Comparison of ENCODE assay signal across 17 cellular contexts in genomic region chr20:17732907-17733521, GRCh38. TPM values are rescaled to one million over a fixed set of nuclear protein-coding genes. Genes with fewer than 3 reads are reported as not detected.
DNase-seq lines count a peak whose midpoint lies in the region; ATAC-seq, FAIRE-seq and TF ChIP-seq lines count a peak whose summit lies in the region.
"Had no signal": no experiment of that assay in that cellular context is flagged by ENCODE, and none has a peak within 500 bp of the region (broad histone marks: within the 10 kb centered on the region; RNA-seq: fewer than 3 reads in every experiment).

No MANE protein-coding gene starts in this region.

- intact Hi-C loops in HepG2 (cut with micrococcal nuclease; ENCODE audit: unreplicated experiment): loop anchor here (10.0 kb wide), 1 partner anchor 708 kb away; no protein-coding TSS in a partner anchor
- intact Hi-C loops in right lobe of liver (cut with DNase I): no loop called here
- intact Hi-C loops in activated B cell treated with CpG ODN at 0.5 μM for 24 hours (cut with micrococcal nuclease): no loop called here
- intact Hi-C loops in Right ventricle myocardium superior (cut with DNase I): no loop called here

- no peak overlapping the region for H3K9ac ChIP-seq in HepG2 (ENCODE audit: insufficient read depth, low read depth, low read length)
- H3K9ac ChIP-seq: BLaER1 treated with 17β-estradiol and CSF1 and Interleukin-3, amounts not matched to agents 10 nM and 100 nM had no signal

- CTCF ChIA-PET in HepG2 (lab: Yijun Ruan, JAX; ENCODE audit: low intra/inter-chr PET ratio, low total read pairs): no interaction called here
- CTCF ChIA-PET in activated B cell treated with CpG ODN at 0.5 μM for 24 hours (lab: Charles Lee): no interaction called here

- no peak overlapping the region for H3K4me2 ChIP-seq in HepG2 (ENCODE audit: low read depth, low read length)
- H3K4me2 ChIP-seq: BLaER1 treated with 17β-estradiol and CSF1 and Interleukin-3, amounts not matched to agents 10 nM and 100 nM had no signal

- H3K4me1 ChIP-seq in HepG2 (ENCODE audit: insufficient read depth, low read length): peaks cover 25% of the 10 kb centered on the region
- no peaks in the 10 kb centered on the region for H3K4me1 ChIP-seq in right lobe of liver
- H3K4me1 ChIP-seq: BLaER1 treated with 17β-estradiol and CSF1 and Interleukin-3, amounts not matched to agents 10 nM and 100 nM had no signal

- 26% methylated on average over 6 of the region's 6 CpGs for WGBS in HepG2 (ENCODE audit: low lambda C conversion rate)
- WGBS in right lobe of liver (ENCODE audit: insufficient coverage, low coverage, low lambda C conversion rate, missing lambda C conversion rate): 57% methylated on average over 6 of the region's 6 CpGs

- H3K9me3 Mint-ChIP-seq in activated B cell treated with CpG ODN at 0.5 μM for 24 hours: peaks cover 6% of the 10 kb centered on the region

- no peak overlapping the region for H3K27ac Mint-ChIP-seq in activated B cell treated with CpG ODN at 0.5 μM for 24 hours
- H3K27ac Mint-ChIP-seq: CD4-positive, CD25-positive, alpha-beta regulatory T cell had no signal

- TF ChIP-seq EP300 in HepG2 (IDR thresholded peaks at IDR 0.05; ENCODE audit: low read depth in 2 of 2, low read length in 2 of 2) (no peak), HepG2 (CRISPR knock-in tag; IDR thresholded peaks at IDR 0.05; ENCODE audit: borderline replicate concordance) (no peak)

- TF ChIP-seq CTCF in HepG2 (CRISPR knock-in tag; IDR thresholded peaks at IDR 0.05) (no peak), right lobe of liver (IDR thresholded peaks at IDR 0.05) (no peak), activated B cell treated with CpG ODN at 0.5 μM for 24 hours (IDR thresholded peaks at IDR 0.05) (no peak)

- H3K4me1 Mint-ChIP-seq in activated B cell treated with CpG ODN at 0.5 μM for 24 hours: no peaks in the 10 kb centered on the region
- H3K4me1 Mint-ChIP-seq: CD4-positive, CD25-positive, alpha-beta regulatory T cell had no signal

- no TSS peak for BruUV-seq in HepG2 (replicated peaks; lab: Mats Ljungman, UMichigan)

- DNase-seq in HepG2 (ENCODE audit: low spot score) (no peak), right lobe of liver (no peak), activated B cell treated with CpG ODN at 0.5 μM for 24 hours (no peak), myocyte (ENCODE audit: low read depth) (peak; percentile 62), Right ventricle myocardium superior (no peak)
- DNase-seq: ACHN; CD4-positive, CD25-positive, alpha-beta regulatory T cell; DMS53; GF-D8 had no signal

- H3K27ac ChIP-seq in HepG2 (ENCODE audit: extremely low read length, insufficient read depth, low read length) (no peak overlapping the region), right lobe of liver (no peak overlapping the region)
- H3K27ac ChIP-seq: BLaER1 treated with 17β-estradiol and CSF1 and Interleukin-3, amounts not matched to agents 10 nM and 100 nM had no signal

- ATAC-seq in HepG2 (no peak; the same call in 2 of the 3 replicates), right lobe of liver (no peak), activated B cell treated with CpG ODN at 0.5 μM for 24 hours (ENCODE audit: low read depth) (no peak), Right ventricle myocardium superior (ENCODE audit: poor library complexity) (no peak), GM19452 (IDR thresholded peaks at IDR 0.05; ENCODE audit: unreplicated experiment) (no peak), GM19328 (IDR thresholded peaks at IDR 0.05; ENCODE audit: unreplicated experiment) (no peak)
- ATAC-seq: HCT116 had no signal

- peak overlapping the region; percentile 20 for H3K4me3 Mint-ChIP-seq in activated B cell treated with CpG ODN at 0.5 μM for 24 hours
- H3K4me3 Mint-ChIP-seq: CD4-positive, CD25-positive, alpha-beta regulatory T cell had no signal

- peaks cover 4% of the 10 kb centered on the region; the same call in 1 of the 2 replicates for H3K9me3 ChIP-seq in HepG2 (ENCODE audit: low read length)
- H3K9me3 ChIP-seq in right lobe of liver: no peaks in the 10 kb centered on the region

- TF ChIP-seq POLR2A in HepG2 (IDR thresholded peaks at IDR 0.05; ENCODE audit: insufficient read depth in 1 of 2, low read depth in 2 of 2, low read length in 2 of 2): no peak
- TF ChIP-seq POLR2A in right lobe of liver (IDR thresholded peaks at IDR 0.05): no peak

- H2AFZ ChIP-seq in HepG2 (ENCODE audit: low read length): no peak overlapping the region

- FAIRE-seq in HepG2 (lab: Jason Lieb, UNC): no peak
- FAIRE-seq: GM19239, H54, HTR-8/SVneo had no signal

- TF ChIP-seq RAD21 in HepG2 (CRISPR knock-in tag; IDR thresholded peaks at IDR 0.05): no peak

- no peak overlapping the region for H3K4me3 ChIP-seq in HepG2 (replicated peaks in 1 of 3; ENCODE audit: insufficient read depth in 1 of 3, low read depth in 2 of 3, low read length in 3 of 3)
- no peak overlapping the region for H3K4me3 ChIP-seq in right lobe of liver
- H3K4me3 ChIP-seq: BLaER1 treated with 17β-estradiol and CSF1 and Interleukin-3, amounts not matched to agents 10 nM and 100 nM had no signal

- no peaks in the 10 kb centered on the region for H4K20me1 ChIP-seq in HepG2 (ENCODE audit: insufficient read depth, low read length)
- H4K20me1 ChIP-seq: BLaER1 treated with 17β-estradiol and CSF1 and Interleukin-3, amounts not matched to agents 10 nM and 100 nM had no signal

- in situ Hi-C loops in HepG2 (cut with HindIII; ENCODE audit: extremely low pct_ligation_motif_present, low pct_unique_long_range_greater_than_20kb): no loop called here

- H3K79me2 ChIP-seq in HepG2 (ENCODE audit: insufficient read depth, low read length): no peaks in the 10 kb centered on the region

- peaks cover 9% of the 10 kb centered on the region for H3K27me3 Mint-ChIP-seq in activated B cell treated with CpG ODN at 0.5 μM for 24 hours

- H3K36me3 ChIP-seq in HepG2 (replicated peaks in 1 of 2; ENCODE audit: control insufficient read depth in 1 of 2, insufficient read depth in 2 of 2, low read length in 2 of 2) (no peaks in the 10 kb centered on the region), right lobe of liver (no peaks in the 10 kb centered on the region)
- H3K36me3 ChIP-seq: BLaER1 treated with 17β-estradiol and CSF1 and Interleukin-3, amounts not matched to agents 10 nM and 100 nM had no signal

- H3K27me3 ChIP-seq in HepG2 (ENCODE audit: control insufficient read depth in 1 of 2, insufficient read depth in 2 of 2, low read length in 2 of 2) (peaks cover 17 to 63% of the 10 kb centered on the region in 2 experiments; a peak in 4 of 5 replicates), right lobe of liver (no peaks in the 10 kb centered on the region)
- H3K27me3 ChIP-seq: BLaER1 treated with 17β-estradiol and CSF1 and Interleukin-3, amounts not matched to agents 10 nM and 100 nM had no signal

- H3K36me3 Mint-ChIP-seq in activated B cell treated with CpG ODN at 0.5 μM for 24 hours (ENCODE audit: low read depth): no peaks in the 10 kb centered on the region
- H3K36me3 Mint-ChIP-seq: CD4-positive, CD25-positive, alpha-beta regulatory T cell had no signal

- POLR2A ChIA-PET in HepG2 (lab: Yijun Ruan, JAX): interaction anchor here (1.3 kb wide), 1 partner anchor 38 kb away, joined by 4 read pairs; no protein-coding TSS in a partner anchor
- POLR2A ChIA-PET in activated B cell treated with CpG ODN at 0.5 μM for 24 hours (lab: Charles Lee): no interaction called here

RNA-seq across cellular contexts. Expression of gene BANF2, which starts 33.2 kb away (rescaled TPM):
- total RNA-seq in HepG2 (2016; rRNA removed; fragmentation: Illumina TruSeq; extraction: Trizol) (0.35 TPM in 1 of 2 replicates, not detected in the other), right lobe of liver (not detected), activated B cell treated with CpG ODN at 0.5 μM for 24 hours (not detected in 2 replicates), myocyte (not detected in 2 replicates), Right ventricle myocardium superior (not detected)
- total RNA-seq in HepG2 (2016; cell fraction: cytosol; rRNA removed; fragmentation: Illumina TruSeq; extraction: Trizol; ENCODE audit: low read depth): 0.53 TPM in 1 of 2 replicates, not detected in the other
- not detected in 2 replicates for total RNA-seq in HepG2 (2016; cell fraction: insoluble cytoplasmic fraction; rRNA removed; fragmentation: Illumina TruSeq; extraction: Trizol)
- not detected in 2 replicates for total RNA-seq in HepG2 (2016; cell fraction: membrane; rRNA removed; fragmentation: Illumina TruSeq; extraction: Trizol)
- total RNA-seq in HepG2 (2016; cell fraction: nucleus; rRNA removed; fragmentation: Illumina TruSeq; extraction: Trizol): not detected in 2 replicates
- polyA plus RNA-seq in HepG2 (2011; rRNA removed): not detected in 2 replicates
- polyA plus RNA-seq in HepG2 (2011; cell fraction: cytosol; rRNA removed): not detected in 2 replicates
- polyA plus RNA-seq in HepG2 (2011; cell fraction: nucleus; rRNA removed): not detected in 2 replicates
- polyA plus RNA-seq in HepG2 (2012): not detected in 2 replicates
- polyA plus RNA-seq in HepG2 (2016; cell fraction: cytosol; fragmentation: Illumina TruSeq; extraction: Trizol; ENCODE audit: low read depth): not detected in 2 replicates
- not detected in 2 replicates for polyA plus RNA-seq in HepG2 (2016; cell fraction: insoluble cytoplasmic fraction; fragmentation: Illumina TruSeq; extraction: Trizol; ENCODE audit: low read depth)
- polyA plus RNA-seq in HepG2 (2016; cell fraction: membrane; fragmentation: Illumina TruSeq; extraction: Trizol; ENCODE audit: low read depth): not detected in 2 replicates
- not detected in 2 replicates for polyA plus RNA-seq in HepG2 (2016; cell fraction: nucleus; fragmentation: Illumina TruSeq; extraction: Trizol; ENCODE audit: insufficient read depth, low read depth)
- polyA minus RNA-seq in HepG2 (2011; rRNA and poly(A)+ RNA removed; ENCODE audit: low replicate concordance): not detected in 2 replicates
- not detected in 2 replicates for polyA minus RNA-seq in HepG2 (2011; cell fraction: cytosol; rRNA and poly(A)+ RNA removed)
- not detected in 2 replicates for polyA minus RNA-seq in HepG2 (2011; cell fraction: nucleus; rRNA and poly(A)+ RNA removed)
- not detected for polyA plus RNA-seq in myocyte (2012)
- total RNA-seq: A172; CD4-positive, CD25-positive, alpha-beta regulatory T cell had no signal
- polyA plus RNA-seq: CD4-positive, CD25-positive, alpha-beta regulatory T cell had no signal

RNA-seq across cellular contexts. Expression of gene RRBP1, which starts 51.0 kb away (rescaled TPM):
- total RNA-seq in HepG2 (2016; rRNA removed; fragmentation: Illumina TruSeq; extraction: Trizol): 97.1 and 222 TPM in 2 replicates
- 35.1 and 38.1 TPM in 2 replicates for total RNA-seq in HepG2 (2016; cell fraction: cytosol; rRNA removed; fragmentation: Illumina TruSeq; extraction: Trizol; ENCODE audit: low read depth)
- 75.4 and 223 TPM in 2 replicates for total RNA-seq in HepG2 (2016; cell fraction: insoluble cytoplasmic fraction; rRNA removed; fragmentation: Illumina TruSeq; extraction: Trizol)
- 33.7 and 37.4 TPM in 2 replicates for total RNA-seq in HepG2 (2016; cell fraction: membrane; rRNA removed; fragmentation: Illumina TruSeq; extraction: Trizol)
- total RNA-seq in HepG2 (2016; cell fraction: nucleus; rRNA removed; fragmentation: Illumina TruSeq; extraction: Trizol): 254 and 316 TPM in 2 replicates
- polyA plus RNA-seq in HepG2 (2011; rRNA removed): 150 and 195 TPM in 2 replicates
- 97.1 and 99.8 TPM in 2 replicates for polyA plus RNA-seq in HepG2 (2011; cell fraction: cytosol; rRNA removed)
- 402 and 429 TPM in 2 replicates for polyA plus RNA-seq in HepG2 (2011; cell fraction: nucleus; rRNA removed)
- polyA plus RNA-seq in HepG2 (2012): 190 and 218 TPM in 2 replicates
- 14.1 and 14.3 TPM in 2 replicates for polyA plus RNA-seq in HepG2 (2016; cell fraction: cytosol; fragmentation: Illumina TruSeq; extraction: Trizol; ENCODE audit: low read depth)
- polyA plus RNA-seq in HepG2 (2016; cell fraction: insoluble cytoplasmic fraction; fragmentation: Illumina TruSeq; extraction: Trizol; ENCODE audit: low read depth): 67.5 and 88.2 TPM in 2 replicates
- polyA plus RNA-seq in HepG2 (2016; cell fraction: membrane; fragmentation: Illumina TruSeq; extraction: Trizol; ENCODE audit: low read depth): 15.3 and 18.4 TPM in 2 replicates
- 548 and 573 TPM in 2 replicates for polyA plus RNA-seq in HepG2 (2016; cell fraction: nucleus; fragmentation: Illumina TruSeq; extraction: Trizol; ENCODE audit: insufficient read depth, low read depth)
- polyA minus RNA-seq in HepG2 (2011; rRNA and poly(A)+ RNA removed; ENCODE audit: low replicate concordance): 18.3 and 157 TPM in 2 replicates
- 155 and 192 TPM in 2 replicates for polyA minus RNA-seq in HepG2 (2011; cell fraction: cytosol; rRNA and poly(A)+ RNA removed)
- 198 and 205 TPM in 2 replicates for polyA minus RNA-seq in HepG2 (2011; cell fraction: nucleus; rRNA and poly(A)+ RNA removed)
- total RNA-seq in right lobe of liver: 100 to 1,000 TPM; 121 to 274 (median 193) TPM
- 18.9 and 22.0 TPM in 2 replicates for total RNA-seq in activated B cell treated with CpG ODN at 0.5 μM for 24 hours
- total RNA-seq in myocyte: 77.4 and 86.8 TPM in 2 replicates
- 135 TPM for polyA plus RNA-seq in myocyte (2012)
- total RNA-seq in Right ventricle myocardium superior: 32.1 TPM
